Comparison of ENCODE assay signal across 19 cellular contexts in genomic region chr1:21593231-21593630, GRCh38.
A peak's percentile ranks its signal among the peaks of the same experiment; 100 is the strongest.
DNase-seq lines count a peak whose midpoint lies in the region; ATAC-seq and TF ChIP-seq lines count a peak whose summit lies in the region.
"Had no signal": no experiment of that assay in that cellular context is flagged by ENCODE, and none has a peak within 500 bp of the region (broad histone marks: within the 10 kb centered on the region; RNA-seq: fewer than 3 reads in every experiment).

No MANE protein-coding gene starts in this region.

- no peak overlapping the region for H2BK12ac ChIP-seq in neuronal stem cell (ENCODE audit: low read length)

- H3K36me3 ChIP-seq in WERI-Rb-1, result peaks cover 3% of the 10 kb centered on the region
- H3K36me3 ChIP-seq in neuronal stem cell (replicated peaks in 1 of 2; ENCODE audit: control insufficient read depth in 2 of 2, insufficient read depth in 2 of 2, low read length in 2 of 2), result no peaks in the 10 kb centered on the region
- H3K36me3 ChIP-seq: BLaER1 treated with 17β-estradiol and CSF1 and Interleukin-3, amounts not matched to agents 10 nM and 100 nM had no signal

- no peak overlapping the region for H2AK5ac ChIP-seq in neuronal stem cell (ENCODE audit: low read depth, low read length)

- no peak for ATAC-seq in HG03571 (IDR thresholded peaks at IDR 0.05; ENCODE audit: unreplicated experiment)
- ATAC-seq: A549; CD8-positive, alpha-beta T cell; GM12878 had no signal

- no peak for TF ChIP-seq CTCF in WERI-Rb-1 (IDR thresholded peaks at IDR 0.05; ENCODE audit: low read depth, low read length)

- DNase-seq in DMS 273 (lab: John Stamatoyannopoulos, UW; ENCODE audit: unreplicated experiment) (peak; percentile 27), DMS 273 treated with DMSO at 0.1 percent for 48 hours (lab: John Stamatoyannopoulos, UW) (no peak), WERI-Rb-1 (no peak), neuronal stem cell (ENCODE audit: low spot score) (no peak), NK-92 (lab: John Stamatoyannopoulos, UW; ENCODE audit: unreplicated experiment) (no peak)
- DNase-seq: AML-193; Caco-2; Calu3; CD4-positive, alpha-beta T cell; DND-41; EL; GDM1 had no signal

- H3K18ac ChIP-seq in neuronal stem cell (ENCODE audit: low read length), result peak overlapping the region; percentile 45

- H4K8ac ChIP-seq in neuronal stem cell (ENCODE audit: low read depth, low read length), result no peak overlapping the region

- H2BK5ac ChIP-seq in neuronal stem cell (ENCODE audit: low read length), result no peak overlapping the region

- no peak overlapping the region for H2BK15ac ChIP-seq in neuronal stem cell (ENCODE audit: low read length)

- H3K27ac ChIP-seq in WERI-Rb-1 (peak overlapping the region; percentile 46), neuronal stem cell (replicated peaks; ENCODE audit: low read length) (no peak overlapping the region)
- H3K27ac ChIP-seq: 22Rv1; A549; BLaER1 treated with 17β-estradiol and CSF1 and Interleukin-3, amounts not matched to agents 10 nM and 100 nM; C4-2B had no signal

- no peak overlapping the region for H3K4me3 ChIP-seq in WERI-Rb-1 (ENCODE audit: low read depth, low read length)
- no peak overlapping the region for H3K4me3 ChIP-seq in neuronal stem cell (ENCODE audit: low read length in 2 of 2)
- H3K4me3 ChIP-seq: A549; BLaER1 treated with 17β-estradiol and CSF1 and Interleukin-3, amounts not matched to agents 10 nM and 100 nM; GM12878 had no signal

- no peak overlapping the region for H3K23ac ChIP-seq in neuronal stem cell (ENCODE audit: low read depth, low read length, poor library complexity)

- H3K4me1 ChIP-seq in neuronal stem cell (ENCODE audit: control insufficient read depth in 2 of 2, insufficient read depth in 1 of 2, low read depth in 1 of 2, low read length in 2 of 2), result peaks cover 2 to 18% of the 10 kb centered on the region in 2 donors
- H3K4me1 ChIP-seq: Caco-2 had no signal

- no peak overlapping the region for H3K4ac ChIP-seq in neuronal stem cell (ENCODE audit: low read length)

- H2BK120ac ChIP-seq in neuronal stem cell (ENCODE audit: low read depth, low read length), result no peak overlapping the region

- no peak overlapping the region for H2AFZ ChIP-seq in neuronal stem cell (ENCODE audit: low read length)

- no peaks in the 10 kb centered on the region for H3K79me1 ChIP-seq in neuronal stem cell (ENCODE audit: low read depth, low read length)

- no peak overlapping the region for H3K14ac ChIP-seq in neuronal stem cell (ENCODE audit: low read length)

- H3K9ac ChIP-seq in neuronal stem cell (ENCODE audit: low read depth, low read length, poor library complexity), result no peak overlapping the region
- H3K9ac ChIP-seq: BLaER1 treated with 17β-estradiol and CSF1 and Interleukin-3, amounts not matched to agents 10 nM and 100 nM had no signal

- H3K27me3 ChIP-seq in WERI-Rb-1 (ENCODE audit: insufficient read depth, low read depth, severe bottlenecking), result no peaks in the 10 kb centered on the region
- H3K27me3 ChIP-seq in neuronal stem cell (ENCODE audit: control insufficient read depth in 3 of 3, insufficient read depth in 3 of 3, low read depth in 1 of 3, low read length in 3 of 3), result peaks cover 0 to 62% (median 0%) of the 10 kb centered on the region in 3 experiments

- H3K9me3 ChIP-seq in WERI-Rb-1 (ENCODE audit: severe bottlenecking) (no peaks in the 10 kb centered on the region), neuronal stem cell (replicated peaks in 1 of 2; ENCODE audit: control insufficient read depth in 2 of 2, insufficient read depth in 1 of 2, low read depth in 1 of 2, low read length in 2 of 2) (no peaks in the 10 kb centered on the region)
- H3K9me3 ChIP-seq: A549; BLaER1 treated with 17β-estradiol and CSF1 and Interleukin-3, amounts not matched to agents 10 nM and 100 nM; Caco-2 had no signal

- H3K4me2 ChIP-seq in neuronal stem cell (ENCODE audit: insufficient read depth, low read length, poor library complexity, severe bottlenecking), result no peak overlapping the region
- H3K4me2 ChIP-seq: A549; BLaER1 treated with 17β-estradiol and CSF1 and Interleukin-3, amounts not matched to agents 10 nM and 100 nM had no signal

- WGBS in neuronal stem cell (ENCODE audit: extremely low coverage in 2 of 2, insufficient read length in 2 of 2, insufficient replicate concordance in 1 of 2), 2 donors, result no CpG with 5 or more reads among the region's 8 CpGs

- no peak overlapping the region for H4K91ac ChIP-seq in neuronal stem cell (ENCODE audit: low read depth, low read length, poor library complexity)
